In the genomic region with DNA sequence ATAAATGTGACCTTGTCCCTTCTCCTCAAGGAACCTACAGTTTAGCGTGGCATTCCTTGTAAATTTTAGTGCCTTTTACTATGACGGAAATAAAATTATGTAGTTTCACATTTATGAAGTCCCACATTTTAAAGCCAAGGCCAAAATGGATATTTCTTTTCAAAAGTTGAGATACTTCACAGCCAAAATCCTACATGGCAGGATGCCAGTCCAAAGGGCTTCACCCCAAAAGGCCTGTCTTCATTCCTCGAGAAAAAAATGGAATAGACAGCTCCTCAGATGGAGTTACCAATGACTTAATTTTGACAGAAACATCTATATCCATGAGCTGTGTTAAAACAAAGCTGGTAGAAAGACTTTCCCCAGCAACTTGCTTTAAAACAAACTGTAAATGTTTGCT, we compare ENCODE assay signal across 26 cellular contexts.
DNase-seq lines count a peak whose midpoint lies in the region.
"Had no signal": no experiment of that assay in that cellular context is flagged by ENCODE, and none has a peak within 500 bp of the region (broad histone marks: within the 10 kb centered on the region; RNA-seq: fewer than 3 reads in every experiment).

No MANE protein-coding gene starts in this region.

- no peak overlapping the region for H3K27ac ChIP-seq in Karpas-422 (ENCODE audit: low read length)
- H3K27ac ChIP-seq: 22Rv1; A549; BLaER1; BLaER1 treated with 17β-estradiol and CSF1 and Interleukin-3, amounts not matched to agents 10 nM and 100 nM; C4-2B had no signal

- H2AFZ ChIP-seq in Karpas-422 (ENCODE audit: low read length): no peak overlapping the region

- H3K4me1 ChIP-seq in Karpas-422 (ENCODE audit: low read length): no peaks in the 10 kb centered on the region
- H3K4me1 ChIP-seq: BE2C had no signal

- H3K27me3 ChIP-seq in Karpas-422 (ENCODE audit: low read length): no peaks in the 10 kb centered on the region
- H3K27me3 ChIP-seq: BE2C; BLaER1; BLaER1 treated with 17β-estradiol and CSF1 and Interleukin-3, amounts not matched to agents 10 nM and 100 nM had no signal

- H3K9ac ChIP-seq in Karpas-422 (ENCODE audit: low read length): no peak overlapping the region
- H3K9ac ChIP-seq: BLaER1; BLaER1 treated with 17β-estradiol and CSF1 and Interleukin-3, amounts not matched to agents 10 nM and 100 nM had no signal

- H3K79me2 ChIP-seq in Karpas-422 (ENCODE audit: low read length): no peaks in the 10 kb centered on the region

- H3K4me3 ChIP-seq in Karpas-422 (ENCODE audit: low read length): no peak overlapping the region
- H3K4me3 ChIP-seq: A549; BLaER1; BLaER1 treated with 17β-estradiol and CSF1 and Interleukin-3, amounts not matched to agents 10 nM and 100 nM had no signal

- H3K4me2 ChIP-seq in Karpas-422 (ENCODE audit: low read depth, low read length, poor library complexity, severe bottlenecking): no peak overlapping the region
- H3K4me2 ChIP-seq: A549, BLaER1 had no signal

- H3K9me3 ChIP-seq in Karpas-422 (ENCODE audit: low read length): no peaks in the 10 kb centered on the region
- H3K9me3 ChIP-seq: A549, BE2C, Caco-2 had no signal

- no peaks in the 10 kb centered on the region for H3K9me2 ChIP-seq in Karpas-422 (replicated peaks; ENCODE audit: insufficient read depth, low read length)

- no peaks in the 10 kb centered on the region for H4K20me1 ChIP-seq in Karpas-422 (ENCODE audit: insufficient read depth, low read depth, low read length)
- H4K20me1 ChIP-seq: BLaER1; BLaER1 treated with 17β-estradiol and CSF1 and Interleukin-3, amounts not matched to agents 10 nM and 100 nM had no signal

- H3K36me3 ChIP-seq in Karpas-422 (ENCODE audit: insufficient read depth, low read length): no peaks in the 10 kb centered on the region
- H3K36me3 ChIP-seq: BE2C; BLaER1; BLaER1 treated with 17β-estradiol and CSF1 and Interleukin-3, amounts not matched to agents 10 nM and 100 nM had no signal

- DNase-seq in Karpas-422 (peak; percentile 11), 8988T (no peak)
- DNase-seq: ACHN; AML-193; BE2C; C1 segment of cervical spinal cord; Caco-2; Calu3; CD4-positive, alpha-beta memory T cell; CD4-positive, alpha-beta T cell; CD4-positive, CD25-positive, alpha-beta regulatory T cell; CD8-positive, alpha-beta memory T cell; CD8-positive, alpha-beta T cell; COR-L47; DMS 273 treated with DMSO at 0.1 percent for 48 hours; DMS153; DMS53; DMS79; DMS79 treated with DMSO at 0.1 percent for 48 hours; DND-41; EL had no signal
